9 cellular contexts compared by ENCODE assay signal in genomic region chr12:74415633-74416032, GRCh38.
A peak's percentile ranks its signal among the peaks of the same experiment; 100 is the strongest.
DNase-seq lines count a peak whose midpoint lies in the region; ATAC-seq and TF ChIP-seq lines count a peak whose summit lies in the region.
"Had no signal": no experiment of that assay in that cellular context is flagged by ENCODE, and none has a peak within 500 bp of the region (broad histone marks: within the 10 kb centered on the region; RNA-seq: fewer than 3 reads in every experiment).

No MANE protein-coding gene starts in this region.

- H3K36me3 Mint-ChIP-seq in H9 (ENCODE audit: insufficient read depth in 1 of 3, low read depth in 3 of 3) (no peaks in the 10 kb centered on the region), chondrocyte (ENCODE audit: low read depth) (no peaks in the 10 kb centered on the region)
- no peaks in the 10 kb centered on the region for H3K36me3 Mint-ChIP-seq in T-helper 2 cell treated with Interferon-gamma antibody and Interleukin-4, amounts not matched to agents 5 μg/mL and 100 μg/mL, for 36 hours (ENCODE audit: low read depth)
- H3K36me3 Mint-ChIP-seq: activated naive CD8-positive, alpha-beta T cell had no signal

- DNase-seq in NCI-H2107 treated with DMSO at 0.1 percent for 48 hours (lab: John Stamatoyannopoulos, UW; ENCODE audit: unreplicated experiment) (peak; percentile 12), NCI-H2107 (lab: John Stamatoyannopoulos, UW) (no peak), H9 (no peak), NCI-H2171 (lab: John Stamatoyannopoulos, UW) (peak; percentile 14), chondrocyte (ENCODE audit: low spot score) (no peak), retina (peak; percentile 6)
- no peak for DNase-seq in T-helper 2 cell treated with Interferon-gamma antibody and Interleukin-4, amounts not matched to agents 5 μg/mL and 100 μg/mL, for 36 hours (ENCODE audit: low spot score)

- no peak overlapping the region for H3T11ph ChIP-seq in H9 (ENCODE audit: low read length)

- H3K4ac ChIP-seq in H9 (ENCODE audit: low read depth, low read length): no peak overlapping the region

- H2BK15ac ChIP-seq in H9 (ENCODE audit: low read depth, low read length): no peak overlapping the region

- H3K79me1 ChIP-seq in H9 (ENCODE audit: insufficient read depth, low read depth, low read length, poor library complexity, severe bottlenecking): no peaks in the 10 kb centered on the region

- no peak overlapping the region for H4K91ac ChIP-seq in H9 (ENCODE audit: insufficient read length, low read depth, low read length)

- H3K4me3 Mint-ChIP-seq in H9 (no peak overlapping the region), chondrocyte (ENCODE audit: unreplicated experiment) (no peak overlapping the region)
- H3K4me3 Mint-ChIP-seq in T-helper 2 cell treated with Interferon-gamma antibody and Interleukin-4, amounts not matched to agents 5 μg/mL and 100 μg/mL, for 36 hours: no peak overlapping the region
- H3K4me3 Mint-ChIP-seq: activated naive CD8-positive, alpha-beta T cell had no signal

- no peaks in the 10 kb centered on the region for H3K4me1 ChIP-seq in H9 (ENCODE audit: insufficient read depth, low read length)

- no peak overlapping the region for H3K18ac ChIP-seq in H9 (ENCODE audit: insufficient read length, low read depth, low read length)

- H3K23ac ChIP-seq in H9 (ENCODE audit: insufficient read length, low read depth, low read length): no peak overlapping the region

- no peak overlapping the region for H2BK120ac ChIP-seq in H9 (ENCODE audit: low read depth, low read length, poor library complexity, severe bottlenecking)

- H3K9ac ChIP-seq in H9 (ENCODE audit: extremely low read depth, insufficient read length, low read length): no peak overlapping the region

- H3K4me2 ChIP-seq in H9 (ENCODE audit: insufficient read depth, insufficient read length, low read length): no peak overlapping the region

- no peak overlapping the region for H3K27ac ChIP-seq in H9 (ENCODE audit: insufficient read length, low read depth, low read length)

- no peak overlapping the region for H4K5ac ChIP-seq in H9 (ENCODE audit: insufficient read length, low read depth, low read length)

- no peak overlapping the region for H4K8ac ChIP-seq in H9 (replicated peaks; ENCODE audit: insufficient read length, low read depth, low read length)

- H3K9me3 Mint-ChIP-seq in H9 (no peaks in the 10 kb centered on the region), chondrocyte (ENCODE audit: low read depth) (no peaks in the 10 kb centered on the region)
- no peaks in the 10 kb centered on the region for H3K9me3 Mint-ChIP-seq in T-helper 2 cell treated with Interferon-gamma antibody and Interleukin-4, amounts not matched to agents 5 μg/mL and 100 μg/mL, for 36 hours

- H3K14ac ChIP-seq in H9 (ENCODE audit: insufficient read depth, low read length): no peak overlapping the region

- no peaks in the 10 kb centered on the region for H4K20me1 ChIP-seq in H9 (ENCODE audit: control insufficient read depth, insufficient read depth, insufficient read length)

- H3K23me2 ChIP-seq in H9 (ENCODE audit: insufficient read length, low read depth, low read length, poor library complexity, severe bottlenecking): no peaks in the 10 kb centered on the region

- H2AFZ ChIP-seq in H9 (ENCODE audit: low read length): no peak overlapping the region

- H3K27ac Mint-ChIP-seq in H9: no peak overlapping the region
- no peak overlapping the region for H3K27ac Mint-ChIP-seq in chondrocyte (ENCODE audit: unreplicated experiment)
- H3K27ac Mint-ChIP-seq in T-helper 2 cell treated with Interferon-gamma antibody and Interleukin-4, amounts not matched to agents 5 μg/mL and 100 μg/mL, for 36 hours: no peak overlapping the region
- H3K27ac Mint-ChIP-seq: activated naive CD8-positive, alpha-beta T cell had no signal

- peak; percentile 69 for TF ChIP-seq CTCF in H9 (conservative IDR thresholded peaks at IDR 0.05)
- TF ChIP-seq CTCF in chondrocyte (IDR thresholded peaks at IDR 0.05): peak; percentile 83

- H3K4me1 Mint-ChIP-seq in H9: no peaks in the 10 kb centered on the region
- peaks cover 7% of the 10 kb centered on the region for H3K4me1 Mint-ChIP-seq in chondrocyte (ENCODE audit: low read depth)
- H3K4me1 Mint-ChIP-seq in T-helper 2 cell treated with Interferon-gamma antibody and Interleukin-4, amounts not matched to agents 5 μg/mL and 100 μg/mL, for 36 hours (ENCODE audit: low read depth): no peaks in the 10 kb centered on the region

- no peak overlapping the region for H2BK12ac ChIP-seq in H9 (ENCODE audit: insufficient read length, low read depth, low read length)

- no peak overlapping the region for H2BK5ac ChIP-seq in H9 (ENCODE audit: insufficient read length, low read length)

- H2BK20ac ChIP-seq in H9 (ENCODE audit: low read depth, low read length, poor library complexity, severe bottlenecking): no peak overlapping the region

- no peaks in the 10 kb centered on the region for H3K79me2 ChIP-seq in H9 (ENCODE audit: insufficient read depth, low read length)

- no peaks in the 10 kb centered on the region for H3K27me3 ChIP-seq in H9 (ENCODE audit: insufficient read depth, low read length)

- H3K27me3 Mint-ChIP-seq in H9 (ENCODE audit: low read depth) (no peaks in the 10 kb centered on the region), chondrocyte (ENCODE audit: low read depth) (peaks cover 10% of the 10 kb centered on the region)
- H3K27me3 Mint-ChIP-seq in T-helper 2 cell treated with Interferon-gamma antibody and Interleukin-4, amounts not matched to agents 5 μg/mL and 100 μg/mL, for 36 hours (ENCODE audit: low read depth): no peaks in the 10 kb centered on the region

- H3K9me3 ChIP-seq in H9 (ENCODE audit: control insufficient read depth, low read depth, low read length): no peaks in the 10 kb centered on the region

- ATAC-seq in GM21825 (IDR thresholded peaks at IDR 0.05; ENCODE audit: unreplicated experiment): no peak

- H2AK5ac ChIP-seq in H9 (ENCODE audit: insufficient read length, low read length): no peak overlapping the region

- no peak overlapping the region for H3K56ac ChIP-seq in H9 (ENCODE audit: insufficient read length, low read depth, low read length)

Comparison
In these comparisons a context has a peak if more than half of its experiments do, and no peak if none do; other contexts are left out.
1. DNase-seq: peak in NCI-H2107 treated with DMSO at 0.1 percent for 48 hours (single experiment), NCI-H2171 (single experiment) and retina (single experiment); none in NCI-H2107 (single experiment), H9 (single experiment), chondrocyte (single experiment) and T-helper 2 cell treated with Interferon-gamma antibody and Interleukin-4, amounts not matched to agents 5 μg/mL and 100 μg/mL, for 36 hours (single experiment).